In the genomic region with DNA sequence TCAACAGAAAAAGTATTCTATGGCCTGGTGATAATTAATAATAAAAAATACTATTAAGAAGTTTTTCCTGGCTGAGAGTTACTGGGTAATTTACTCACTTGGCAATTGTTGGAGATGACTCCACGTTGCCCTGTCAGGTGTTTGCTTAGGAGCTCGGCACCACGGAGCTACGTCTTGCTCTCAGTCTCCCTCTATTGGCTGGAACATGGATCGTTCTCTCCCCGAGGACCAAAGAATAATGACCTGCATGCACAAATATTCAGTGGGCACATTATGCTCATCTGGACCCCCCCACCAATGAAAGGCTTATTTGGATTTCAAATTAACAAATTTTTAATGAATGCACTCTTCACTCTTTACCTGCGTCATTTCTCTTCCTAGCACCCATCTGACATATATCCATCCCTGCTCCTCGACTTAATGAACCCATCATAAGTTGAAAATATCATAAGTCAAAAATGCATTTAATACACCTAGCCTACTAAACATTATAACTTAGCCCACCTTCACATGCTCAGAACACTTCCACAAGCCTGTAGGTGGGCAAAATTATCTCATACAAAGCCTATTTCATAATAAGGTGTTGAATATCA, we compare ENCODE assay signal across 8 cellular contexts.
DNase-seq lines count a peak whose midpoint lies in the region; ATAC-seq, FAIRE-seq and TF ChIP-seq lines count a peak whose summit lies in the region.

No MANE protein-coding gene starts in this region.

- WGBS in heart right ventricle, 2 donors: 20 to 21% methylated on average over 8 of the region's 8 CpGs
- 25% methylated on average over 8 of the region's 8 CpGs for WGBS in K562 (ENCODE audit: insufficient coverage, low coverage, missing lambda C conversion rate)
- under 1% methylated on average over 8 of the region's 8 CpGs for WGBS in HepG2 (ENCODE audit: low lambda C conversion rate)
- 19 to 22% (median 20%) methylated on average over 8 of the region's 8 CpGs for WGBS in stomach, 5 donors

- no peak overlapping the region for H2AFZ ChIP-seq in K562 (ENCODE audit: low read depth, low read length)
- no peak overlapping the region for H2AFZ ChIP-seq in HepG2 (ENCODE audit: low read length)

- peak in 1 of 8 donors; percentile 43 for ATAC-seq in heart right ventricle
- no peak for ATAC-seq in Right ventricle myocardium inferior
- peak; percentile 95 for ATAC-seq in SK-N-SH treated with all-trans-retinoic acid at 6 μM for 48 hours
- ATAC-seq in K562: peak; percentile 92
- peak; percentile 82 for ATAC-seq in HepG2
- ATAC-seq in HG02571 (IDR thresholded peaks at IDR 0.05; ENCODE audit: unreplicated experiment): no peak

- TF ChIP-seq CTCF in heart right ventricle (IDR thresholded peaks at IDR 0.05) (peak; percentile 27 to 71 (median 63)), K562 (IDR thresholded peaks at IDR 0.05 in 2 of 3, conservative IDR thresholded peaks at IDR 0.05 in 1 of 3; ENCODE audit: insufficient read depth in 2 of 3, low read depth in 1 of 3, low read length in 3 of 3) (peak; percentile 80 to 84 (median 81)), HepG2 (CRISPR knock-in tag; IDR thresholded peaks at IDR 0.05) (peak; percentile 66), stomach (IDR thresholded peaks at IDR 0.05) (peak in 4 of 7 experiments; percentile 42 to 53 (median 48))

- no peaks in the 10 kb centered on the region for H3K9me3 ChIP-seq in heart right ventricle
- H3K9me3 ChIP-seq in K562 (replicated peaks; ENCODE audit: control insufficient read depth, insufficient read depth, low read depth, low read length): no peaks in the 10 kb centered on the region
- H3K9me3 ChIP-seq in HepG2 (ENCODE audit: low read length): no peaks in the 10 kb centered on the region
- no peaks in the 10 kb centered on the region for H3K9me3 ChIP-seq in stomach

- H3K79me2 ChIP-seq in K562 (ENCODE audit: control insufficient read depth, insufficient read depth, low read length) (no peaks in the 10 kb centered on the region), HepG2 (ENCODE audit: insufficient read depth, low read length) (no peaks in the 10 kb centered on the region)

- H3K4me2 ChIP-seq in K562 (ENCODE audit: insufficient read depth, low read length): no peak overlapping the region
- H3K4me2 ChIP-seq in HepG2 (ENCODE audit: low read depth, low read length): no peak overlapping the region

- in situ Hi-C loops in K562 (cut with MboI) (no loop called here), HepG2 (cut with HindIII; ENCODE audit: extremely low pct_ligation_motif_present, low pct_unique_long_range_greater_than_20kb) (no loop called here)

- FAIRE-seq in K562 (lab: Jason Lieb, UNC) (peak; percentile 77), HepG2 (lab: Jason Lieb, UNC) (peak; percentile 76)

- POLR2A ChIA-PET in K562 (lab: Yijun Ruan, JAX) (interaction anchor here (0.6 to 2.2 kb wide), 8 partner anchors 10 to 575 kb away, joined by 3 to 11 read pairs (median 4); no protein-coding TSS in a partner anchor), HepG2 (lab: Yijun Ruan, JAX) (interaction anchor here (1.0 kb wide), 1 partner anchor 232 kb away, joined by 4 read pairs; a partner anchor contains a TSS)

- DNase-seq in heart right ventricle (no peak), Right ventricle myocardium inferior (ENCODE audit: missing footprints) (no peak), Kasumi-1 (lab: John Stamatoyannopoulos, UW) (peak; percentile 51 to 70), K562 (ENCODE audit: extremely low read depth in 1 of 4, low spot score in 3 of 4) (peak; percentile 70 to 81 (median 76)), HepG2 (ENCODE audit: low spot score) (peak; percentile 30), stomach (peak; percentile 54)

- H3K36me3 ChIP-seq in heart right ventricle: no peaks in the 10 kb centered on the region
- no peaks in the 10 kb centered on the region for H3K36me3 ChIP-seq in K562 (ENCODE audit: control insufficient read depth, insufficient read depth, low read length)
- H3K36me3 ChIP-seq in HepG2 (replicated peaks in 1 of 2; ENCODE audit: control insufficient read depth in 1 of 2, insufficient read depth in 2 of 2, low read length in 2 of 2): no peaks in the 10 kb centered on the region
- no peaks in the 10 kb centered on the region for H3K36me3 ChIP-seq in stomach

- H4K20me1 ChIP-seq in K562 (replicated peaks; ENCODE audit: control insufficient read depth, insufficient read depth, low read length) (no peaks in the 10 kb centered on the region), HepG2 (ENCODE audit: insufficient read depth, low read length) (no peaks in the 10 kb centered on the region)

- H3K27ac ChIP-seq in heart right ventricle: no peak overlapping the region
- no peak overlapping the region for H3K27ac ChIP-seq in K562 (ENCODE audit: extremely low read depth, low read depth, low read length)
- no peak overlapping the region for H3K27ac ChIP-seq in HepG2 (ENCODE audit: extremely low read length, insufficient read depth, low read length)
- H3K27ac ChIP-seq in stomach: no peak overlapping the region

- no TSS peak for BruUV-seq in K562 (replicated peaks; lab: Mats Ljungman, UMichigan)
- no TSS peak for BruUV-seq in HepG2 (replicated peaks; lab: Mats Ljungman, UMichigan)

- TF ChIP-seq EP300 in K562 (IDR thresholded peaks at IDR 0.05; ENCODE audit: low read length): no peak
- TF ChIP-seq EP300 in HepG2 (IDR thresholded peaks at IDR 0.05; ENCODE audit: low read depth in 2 of 2, low read length in 2 of 2): no peak
- TF ChIP-seq EP300 in HepG2 (CRISPR knock-in tag; IDR thresholded peaks at IDR 0.05; ENCODE audit: borderline replicate concordance): no peak
- no peak for TF ChIP-seq EP300 in stomach (IDR thresholded peaks at IDR 0.05)

- TF ChIP-seq RAD21 in K562 (CRISPR knock-in tag; conservative IDR thresholded peaks at IDR 0.05 in 1 of 2, IDR thresholded peaks at IDR 0.05 in 1 of 2): peak; percentile 68 to 83
- peak; percentile 19; the same call in 1 of the 2 replicates for TF ChIP-seq RAD21 in HepG2 (CRISPR knock-in tag; IDR thresholded peaks at IDR 0.05)

- H3K27me3 ChIP-seq in heart right ventricle (peaks cover 0 to 43% (median 24%) of the 10 kb centered on the region in 7 donors), K562 (ENCODE audit: control insufficient read depth in 2 of 2, insufficient read depth in 2 of 2, low read length in 2 of 2) (no peaks in the 10 kb centered on the region), HepG2 (ENCODE audit: control insufficient read depth in 1 of 2, insufficient read depth in 2 of 2, low read length in 2 of 2) (peaks cover 0 to 14% of the 10 kb centered on the region in 2 experiments; a peak in 2 of 5 replicates), stomach (peaks cover 0 to 38% (median 10%) of the 10 kb centered on the region in 3 donors)

- H3K4me3 ChIP-seq in heart right ventricle: no peak overlapping the region
- H3K4me3 ChIP-seq in K562: no peak overlapping the region
- H3K4me3 ChIP-seq in HepG2 (replicated peaks in 1 of 3; ENCODE audit: insufficient read depth in 1 of 3, low read depth in 2 of 3, low read length in 3 of 3): no peak overlapping the region
- no peak overlapping the region for H3K4me3 ChIP-seq in stomach

- H3K9me1 ChIP-seq in K562 (ENCODE audit: control insufficient read depth, insufficient read depth, low read length): no peaks in the 10 kb centered on the region

- TF ChIP-seq POLR2A in K562 (conservative IDR thresholded peaks at IDR 0.05): no peak
- no peak for TF ChIP-seq POLR2A in HepG2 (IDR thresholded peaks at IDR 0.05; ENCODE audit: insufficient read depth in 1 of 2, low read depth in 2 of 2, low read length in 2 of 2)
- no peak for TF ChIP-seq POLR2A in stomach (IDR thresholded peaks at IDR 0.05)

- CTCF ChIA-PET in K562 (lab: Yijun Ruan, JAX; ENCODE audit: low intra/inter-chr PET ratio): interaction anchor here (1.0 to 2.5 kb wide), 3 partner anchors 21 to 252 kb away, joined by 7 to 20 read pairs (median 8); no protein-coding TSS in a partner anchor
- CTCF ChIA-PET in HepG2 (lab: Yijun Ruan, JAX; ENCODE audit: low intra/inter-chr PET ratio, low total read pairs): interaction anchor here (1.8 to 2.3 kb wide), 2 partner anchors 138 to 252 kb away, joined by 5 to 18 read pairs; no protein-coding TSS in a partner anchor

- intact Hi-C loops in heart right ventricle (cut with DNase I): loop anchor here in 8 of 10 donors (1.0 to 10.0 kb wide), 6 partner anchors 132 to 254 kb away; no protein-coding TSS in a partner anchor
- intact Hi-C loops in Right ventricle myocardium inferior (cut with DNase I): loop anchor here (5.0 kb wide), 1 partner anchor 139 kb away; no protein-coding TSS in a partner anchor
- intact Hi-C loops in K562 (cut with micrococcal nuclease): loop anchor here (1.0 kb wide), 2 partner anchors 133 to 137 kb away; no protein-coding TSS in a partner anchor
- intact Hi-C loops in HepG2 (cut with micrococcal nuclease; ENCODE audit: unreplicated experiment): loop anchor here (1.0 kb wide), 2 partner anchors 137 to 251 kb away; no protein-coding TSS in a partner anchor
- intact Hi-C loops in stomach (cut with DNase I; ENCODE audit: low total_unique reads): loop anchor here (10.0 kb wide), 1 partner anchor 132 kb away; no protein-coding TSS in a partner anchor

- H3K4me1 ChIP-seq in heart right ventricle: no peaks in the 10 kb centered on the region
- H3K4me1 ChIP-seq in K562 (replicated peaks in 1 of 2; ENCODE audit: control insufficient read depth in 2 of 2, insufficient read depth in 2 of 2, low read length in 2 of 2): no peaks in the 10 kb centered on the region; a peak in 1 of 5 replicates
- no peaks in the 10 kb centered on the region for H3K4me1 ChIP-seq in HepG2 (ENCODE audit: insufficient read depth, low read length)
- H3K4me1 ChIP-seq in stomach: peaks cover 0 to 4% (median 0%) of the 10 kb centered on the region in 4 donors

- H3K9ac ChIP-seq in K562 (ENCODE audit: insufficient read depth in 1 of 2, low read depth in 2 of 2, low read length in 2 of 2) (no peak overlapping the region), HepG2 (ENCODE audit: insufficient read depth, low read depth, low read length) (no peak overlapping the region)

TF ChIP-seq in SK-N-SH treated with all-trans-retinoic acid at 6 μM for 48 hours, 23 proteins besides CTCF, POLR2A, EP300 and RAD21:
- no peak for TF ChIP-seq SNAI2 (CRISPR knock-in tag; IDR thresholded peaks at IDR 0.05)
- TF ChIP-seq ZFP3 (CRISPR knock-in tag; IDR thresholded peaks at IDR 0.05): peak; percentile 93

TF ChIP-seq in K562, 482 proteins besides CTCF, POLR2A, EP300 and RAD21 (continues in another document):
- TF ChIP-seq NCOR1 (IDR thresholded peaks at IDR 0.05): no peak

TF ChIP-seq in HepG2, 621 proteins besides CTCF, POLR2A, EP300 and RAD21 (continues in another document):
- TF ChIP-seq, protein P1, sequence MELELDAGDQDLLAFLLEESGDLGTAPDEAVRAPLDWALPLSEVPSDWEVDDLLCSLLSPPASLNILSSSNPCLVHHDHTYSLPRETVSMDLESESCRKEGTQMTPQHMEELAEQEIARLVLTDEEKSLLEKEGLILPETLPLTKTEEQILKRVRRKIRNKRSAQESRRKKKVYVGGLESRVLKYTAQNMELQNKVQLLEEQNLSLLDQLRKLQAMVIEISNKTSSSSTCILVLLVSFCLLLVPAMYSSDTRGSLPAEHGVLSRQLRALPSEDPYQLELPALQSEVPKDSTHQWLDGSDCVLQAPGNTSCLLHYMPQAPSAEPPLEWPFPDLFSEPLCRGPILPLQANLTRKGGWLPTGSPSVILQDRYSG (CRISPR knock-in tag; IDR thresholded peaks at IDR 0.05): no peak
- TF ChIP-seq CHD2 (IDR thresholded peaks at IDR 0.05; ENCODE audit: low read depth, low read length) (no peak), GTF2F1 (IDR thresholded peaks at IDR 0.05; ENCODE audit: low read length) (no peak), XRCC5 (optimal IDR thresholded peaks at IDR 0.05; ENCODE audit: low read length) (peak; percentile 75)

Comparison
In these comparisons a context has a peak if more than half of its experiments do, and no peak if none do; other contexts are left out.
1. ATAC-seq: peak in SK-N-SH treated with all-trans-retinoic acid at 6 μM for 48 hours (single experiment), K562 (single experiment) and HepG2 (single experiment); none in Right ventricle myocardium inferior (single experiment) and HG02571 (single experiment).
2. DNase-seq: peak in Kasumi-1 (2 of 2), K562 (4 of 4), HepG2 (single experiment) and stomach (single experiment); none in heart right ventricle (0 of 2) and Right ventricle myocardium inferior (single experiment).
3. Peak in every context shown above with its lines, with median percentiles within 50 percentile points of each other: CTCF ChIP-seq.